Comparison of ENCODE assay signal across 8 cellular contexts in the genomic region with DNA sequence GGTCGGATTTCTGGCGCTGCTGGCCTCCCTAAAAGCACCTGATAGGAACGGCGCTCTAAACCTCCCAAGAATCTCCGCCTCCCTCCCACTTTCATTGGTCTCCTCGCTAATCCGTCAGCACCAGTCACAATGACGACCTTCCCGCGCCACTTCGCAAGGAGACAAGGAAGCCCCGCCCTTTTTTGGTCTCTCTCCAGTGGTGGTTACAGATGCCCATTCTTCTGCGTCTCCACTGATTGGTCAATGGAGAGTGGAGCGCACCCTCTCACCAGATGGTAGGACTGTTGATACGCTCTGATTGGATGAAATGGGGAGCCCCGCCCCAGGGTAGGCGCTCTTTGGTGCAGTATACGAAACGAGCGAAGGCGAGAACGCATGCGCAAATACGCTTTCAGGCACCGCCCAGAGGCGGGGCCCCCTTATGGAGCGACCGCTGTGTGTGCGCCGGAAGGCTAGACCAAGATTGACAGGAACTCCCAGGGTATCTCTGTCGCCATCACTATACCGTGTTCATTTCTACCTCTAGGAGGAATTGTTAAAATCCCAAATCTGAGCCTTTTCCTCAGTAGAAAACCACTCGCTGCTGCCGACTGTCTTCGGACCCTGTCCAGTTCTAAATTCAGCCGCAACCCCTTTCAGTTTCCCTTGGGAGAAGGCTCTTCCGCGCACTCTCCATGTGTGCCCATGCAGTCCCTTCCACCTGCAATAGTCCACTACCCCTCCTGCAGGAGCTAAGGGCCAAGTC. TPM values are rescaled to one million over a fixed set of nuclear protein-coding genes. Genes with fewer than 3 reads are reported as not detected.
DNase-seq lines count a peak whose midpoint lies in the region; ATAC-seq and TF ChIP-seq lines count a peak whose summit lies in the region.

No MANE protein-coding gene starts in this region.

- peak overlapping the region; percentile 98 for H3K27ac Mint-ChIP-seq in Calu3 (ENCODE audit: unreplicated experiment)
- H3K27ac Mint-ChIP-seq in endodermal cell, result peak overlapping the region; percentile 99

- peaks cover 16% of the 10 kb centered on the region for H3K4me1 ChIP-seq in HUES48 (ENCODE audit: control insufficient read depth, insufficient read depth, low read length)
- H3K4me1 ChIP-seq in NT2/D1 (ENCODE audit: insufficient read depth, insufficient read length), result peaks cover 6% of the 10 kb centered on the region
- peaks cover 8% of the 10 kb centered on the region for H3K4me1 ChIP-seq in endodermal cell (ENCODE audit: control insufficient read depth, insufficient read depth, low read length)
- H3K4me1 ChIP-seq in mesendoderm (ENCODE audit: control insufficient read depth, low read depth, low read length), result peaks cover 4% of the 10 kb centered on the region

- H2BK120ac ChIP-seq in mesendoderm (ENCODE audit: low read depth, low read length), result no peak overlapping the region

- H3K9ac ChIP-seq in HUES48 (ENCODE audit: low read depth, low read length), result peak overlapping the region; percentile 31
- peak overlapping the region; percentile 88 for H3K9ac ChIP-seq in NT2/D1 (ENCODE audit: insufficient read length, low read depth)
- peak overlapping the region; percentile 82 for H3K9ac ChIP-seq in endodermal cell (ENCODE audit: extremely low read depth, low read length, poor library complexity, severe bottlenecking)
- H3K9ac ChIP-seq in mesendoderm (ENCODE audit: low read length), result peak overlapping the region; percentile 78

- no peak overlapping the region for H2BK15ac ChIP-seq in mesendoderm (replicated peaks; ENCODE audit: low read depth)

- H2AK5ac ChIP-seq in mesendoderm (ENCODE audit: low read length), result peak overlapping the region; percentile 19

- H3K36me3 ChIP-seq in HUES48 (ENCODE audit: control insufficient read depth, insufficient read depth, low read length), result peaks cover 35% of the 10 kb centered on the region
- H3K36me3 ChIP-seq in NT2/D1 (ENCODE audit: insufficient read depth, insufficient read length, low read length), result peaks cover 34% of the 10 kb centered on the region
- H3K36me3 ChIP-seq in endodermal cell (ENCODE audit: control insufficient read depth, insufficient read depth, low read length), result peaks cover 32% of the 10 kb centered on the region
- peaks cover 17% of the 10 kb centered on the region for H3K36me3 ChIP-seq in mesendoderm (ENCODE audit: control insufficient read depth, insufficient read depth, low read length)

- intact Hi-C loops in Calu3 (cut with micrococcal nuclease; ENCODE audit: unreplicated experiment), result loop anchor here (1.0 to 5.0 kb wide), 2 partner anchors 37 to 80 kb away; partner anchors contain the start of genes MRPS12 and SARS2

- H4K5ac ChIP-seq in mesendoderm (ENCODE audit: low read length), result no peak overlapping the region

- peak; percentile 65 for ATAC-seq in GM21423 (IDR thresholded peaks at IDR 0.05; ENCODE audit: unreplicated experiment)

- TF ChIP-seq CTCF in Calu3 (IDR thresholded peaks at IDR 0.05; ENCODE audit: unreplicated experiment) (no peak), endodermal cell (conservative IDR thresholded peaks at IDR 0.05) (peak; percentile 49)

- H3K9me3 Mint-ChIP-seq in Calu3 (ENCODE audit: low read depth, unreplicated experiment) (no peaks in the 10 kb centered on the region), endodermal cell (peaks cover 9% of the 10 kb centered on the region)

- H3K9me3 ChIP-seq in HUES48 (ENCODE audit: control insufficient read depth, insufficient read depth, low read length) (no peaks in the 10 kb centered on the region), NT2/D1 (ENCODE audit: insufficient read depth, low read length) (no peaks in the 10 kb centered on the region), endodermal cell (ENCODE audit: control insufficient read depth, low read length) (no peaks in the 10 kb centered on the region)

- peak; percentile 100 for DNase-seq in Calu3
- DNase-seq in NT2/D1 (ENCODE audit: low read depth, low spot score), result peak; percentile 98
- DNase-seq in activated CD8-positive, alpha-beta memory T cell treated with anti-CD3 and anti-CD28 coated beads, Interleukin-2, amount 50 U/mL, for 24 hours (ENCODE audit: extremely low read depth), result peak; percentile 99
- DNase-seq in endodermal cell, result peak; percentile 100
- DNase-seq in mesendoderm, result peak; percentile 100
- peak; percentile 98 for DNase-seq in stimulated activated CD8-positive, alpha-beta memory T cell treated with anti-CD3 and anti-CD28 coated beads, Interleukin-12 subunit alpha, Interleukin-12 subunit beta, amount 100 ng/mL, for 4 hours (ENCODE audit: low read depth)

- WGBS in endodermal cell (ENCODE audit: insufficient coverage in 1 of 2, insufficient read length in 1 of 2), 2 experiments, result 1% methylated on average over 32 to 38 of the region's 38 CpGs
- WGBS in mesendoderm (ENCODE audit: extremely low coverage, insufficient coverage, low lambda C conversion rate), result no CpG with 5 or more reads among the region's 38 CpGs

- H3K27ac ChIP-seq in HUES48 (ENCODE audit: low read depth, low read length) (peak overlapping the region; percentile 100), endodermal cell (ENCODE audit: low read depth, low read length) (peak overlapping the region; percentile 99), mesendoderm (ENCODE audit: low read depth, low read length) (peak overlapping the region; percentile 53)

- H3K23ac ChIP-seq in mesendoderm (ENCODE audit: low read length), result no peak overlapping the region

- peak overlapping the region; percentile 61 for H3K4ac ChIP-seq in mesendoderm (ENCODE audit: low read depth, low read length)

- peak overlapping the region; percentile 3 for H3K18ac ChIP-seq in mesendoderm (ENCODE audit: low read length)

- peaks cover 36% of the 10 kb centered on the region for H3K79me2 ChIP-seq in mesendoderm (ENCODE audit: control insufficient read depth, insufficient read depth, low read length)

- H3K79me1 ChIP-seq in mesendoderm (ENCODE audit: low read length), result peaks cover 14% of the 10 kb centered on the region

- H3K4me3 ChIP-seq in HUES48 (ENCODE audit: low read depth, low read length) (peak overlapping the region; percentile 100), NT2/D1 (ENCODE audit: insufficient read length, low read depth) (peak overlapping the region; percentile 71), endodermal cell (ENCODE audit: low read length) (peak overlapping the region; percentile 86), mesendoderm (ENCODE audit: low read length) (peak overlapping the region; percentile 60)

- H3K27me3 ChIP-seq in HUES48 (ENCODE audit: control insufficient read depth, insufficient read depth, low read length), result no peaks in the 10 kb centered on the region
- H3K27me3 ChIP-seq in NT2/D1 (ENCODE audit: insufficient read depth, insufficient read length), result no peaks in the 10 kb centered on the region
- no peaks in the 10 kb centered on the region for H3K27me3 ChIP-seq in endodermal cell (ENCODE audit: control insufficient read depth, insufficient read depth, low read length, poor library complexity, severe bottlenecking)
- H3K27me3 ChIP-seq in mesendoderm (ENCODE audit: insufficient read depth, low read length, poor library complexity), result no peaks in the 10 kb centered on the region

- H2BK5ac ChIP-seq in mesendoderm (ENCODE audit: low read length), result no peak overlapping the region

- peak overlapping the region; percentile 94 for H3K4me2 ChIP-seq in mesendoderm (ENCODE audit: low read length)

- peak overlapping the region; percentile 79 for H3K56ac ChIP-seq in mesendoderm (ENCODE audit: low read length)

- CTCF ChIA-PET in Calu3 (lab: Charles Lee), result interaction anchor here (0.7 to 3.3 kb wide), 2 partner anchors 13 to 340 kb away, joined by 3 to 19 read pairs; no protein-coding TSS in a partner anchor

- H3K4me3 Mint-ChIP-seq in Calu3 (ENCODE audit: low read depth, unreplicated experiment), result peak overlapping the region; percentile 82
- peak overlapping the region; percentile 85 for H3K4me3 Mint-ChIP-seq in endodermal cell

- H3K4me1 Mint-ChIP-seq in Calu3 (ENCODE audit: low read depth, unreplicated experiment) (peaks cover 36% of the 10 kb centered on the region), endodermal cell (peaks cover 17% of the 10 kb centered on the region)

- no peak overlapping the region for H4K8ac ChIP-seq in mesendoderm (ENCODE audit: low read depth, low read length)

- TSS peak; percentile 88 for BruUV-seq in Calu3 (replicated peaks; lab: Mats Ljungman, UMichigan)

- H3K27me3 Mint-ChIP-seq in Calu3 (ENCODE audit: unreplicated experiment) (peaks cover 14% of the 10 kb centered on the region), endodermal cell (ENCODE audit: insufficient read depth) (no peaks in the 10 kb centered on the region)

- H3K36me3 Mint-ChIP-seq in Calu3 (ENCODE audit: insufficient read depth, unreplicated experiment) (peaks cover 79% of the 10 kb centered on the region), endodermal cell (ENCODE audit: low read depth) (peaks cover 34% of the 10 kb centered on the region)

RNA-seq across cellular contexts. Expression of gene HNRNPL, which starts 0.6 kb away (rescaled TPM):
- 383 and 408 TPM in 2 replicates for total RNA-seq in Calu3 (2022)
- 100 to 1,000 TPM; 607 to 646 TPM for total RNA-seq in endodermal cell
- polyA plus RNA-seq in endodermal cell (2013, experiment 1 of 2), result 602 TPM
- polyA plus RNA-seq in endodermal cell (2013, experiment 2 of 2), result 584 TPM
- 460 TPM for polyA plus RNA-seq in mesendoderm (2013, experiment 1 of 2)
- polyA plus RNA-seq in mesendoderm (2013, experiment 2 of 2), result 455 TPM

RNA-seq across cellular contexts. Expression of gene ECH1, which starts 18.8 kb away (rescaled TPM):
- 253 and 291 TPM in 2 replicates for total RNA-seq in Calu3 (2022)
- 100 to 1,000 TPM; 114 to 129 TPM for total RNA-seq in endodermal cell
- polyA plus RNA-seq in endodermal cell (2013, experiment 1 of 2), result 72.3 TPM
- 68.9 TPM for polyA plus RNA-seq in endodermal cell (2013, experiment 2 of 2)
- 147 TPM for polyA plus RNA-seq in mesendoderm (2013, experiment 1 of 2)
- 149 TPM for polyA plus RNA-seq in mesendoderm (2013, experiment 2 of 2)

RNA-seq across cellular contexts. Expression of gene RINL, which starts 27.7 kb away (rescaled TPM):
- total RNA-seq in Calu3 (2022), result 4.1 TPM in 2 replicates
- 1 to 10 TPM; 4.8 to 6.7 TPM for total RNA-seq in endodermal cell
- 1.7 TPM for polyA plus RNA-seq in endodermal cell (2013, experiment 1 of 2)
- 1.9 TPM for polyA plus RNA-seq in endodermal cell (2013, experiment 2 of 2)
- 6.3 TPM for polyA plus RNA-seq in mesendoderm (2013, experiment 1 of 2)
- 5.7 TPM for polyA plus RNA-seq in mesendoderm (2013, experiment 2 of 2)

RNA-seq across cellular contexts. Expression of gene LGALS4, which starts 37.7 kb away (rescaled TPM):
- 321 and 537 TPM in 2 replicates for total RNA-seq in Calu3 (2022)
- under 1 TPM; 0.49 to 0.84 TPM for total RNA-seq in endodermal cell
- polyA plus RNA-seq in endodermal cell (2013, experiment 1 of 2), result 0.50 TPM
- 0.29 TPM for polyA plus RNA-seq in endodermal cell (2013, experiment 2 of 2)
- polyA plus RNA-seq in mesendoderm (2013, experiment 1 of 2), result 0.13 TPM
- 0.10 TPM for polyA plus RNA-seq in mesendoderm (2013, experiment 2 of 2)

RNA-seq across cellular contexts. Expression of gene SIRT2, which starts 49.0 kb away (rescaled TPM):
- total RNA-seq in Calu3 (2022) (51.7 and 55.6 TPM in 2 replicates), endodermal cell (10 to 100 TPM; 10.4 to 13.7 TPM)
- 30.3 TPM for polyA plus RNA-seq in endodermal cell (2013, experiment 1 of 2)
- 23.5 TPM for polyA plus RNA-seq in endodermal cell (2013, experiment 2 of 2)
- 5.4 TPM for polyA plus RNA-seq in mesendoderm (2013, experiment 1 of 2)
- 5.4 TPM for polyA plus RNA-seq in mesendoderm (2013, experiment 2 of 2)

Comparison
In these comparisons a context has a peak if more than half of its experiments do, and no peak if none do; other contexts are left out.
1. Peak in every context shown above with its lines: DNase-seq, ATAC-seq, H3K4me3 ChIP-seq and H3K27ac ChIP-seq.
2. H3K9ac ChIP-seq: peak in every context shown above with its lines; median percentile 88 in NT2/D1; 82 in endodermal cell; 78 in mesendoderm; 31 in HUES48.